Comparison of ENCODE assay signal across 9 cellular contexts in genomic region chr22:19663821-19664325, GRCh38. TPM values are rescaled to one million over a fixed set of nuclear protein-coding genes. Genes with fewer than 3 reads are reported as not detected.
DNase-seq lines count a peak whose midpoint lies in the region; ATAC-seq lines count a peak whose summit lies in the region.
"Had no signal": no experiment of that assay in that cellular context is flagged by ENCODE, and none has a peak within 500 bp of the region (broad histone marks: within the 10 kb centered on the region; RNA-seq: fewer than 3 reads in every experiment).

No MANE protein-coding gene starts in this region.

- H3K9me3 Mint-ChIP-seq in activated CD4-positive, alpha-beta memory T cell treated with anti-CD3 and anti-CD28 coated beads, Interleukin-2, amount 10 ng/mL, durations not matched to agents 7 days and 5 days, result no peaks in the 10 kb centered on the region

- CTCF ChIA-PET in activated CD4-positive, alpha-beta memory T cell treated with anti-CD3 and anti-CD28 coated beads, Interleukin-2, amount 10 ng/mL, durations not matched to agents 7 days and 5 days (lab: Charles Lee), result no interaction called here

- H3K27me3 ChIP-seq in MG63 (no peaks in the 10 kb centered on the region), adipocyte (replicated peaks; ENCODE audit: control insufficient read depth, insufficient read depth, low read length) (peaks cover 31% of the 10 kb centered on the region)

- no peak overlapping the region for H3K4me3 Mint-ChIP-seq in activated CD4-positive, alpha-beta memory T cell treated with anti-CD3 and anti-CD28 coated beads, Interleukin-2, amount 10 ng/mL, durations not matched to agents 7 days and 5 days

- H3K9me3 ChIP-seq in MG63, result no peaks in the 10 kb centered on the region
- no peaks in the 10 kb centered on the region for H3K9me3 ChIP-seq in adipocyte (ENCODE audit: control insufficient read depth, low read length)

- no peak overlapping the region for H3K27ac Mint-ChIP-seq in activated CD4-positive, alpha-beta memory T cell treated with anti-CD3 and anti-CD28 coated beads, Interleukin-2, amount 10 ng/mL, durations not matched to agents 7 days and 5 days

- no peaks in the 10 kb centered on the region for H3K36me3 Mint-ChIP-seq in activated CD4-positive, alpha-beta memory T cell treated with anti-CD3 and anti-CD28 coated beads, Interleukin-2, amount 10 ng/mL, durations not matched to agents 7 days and 5 days (ENCODE audit: low read depth)

- peaks cover 2% of the 10 kb centered on the region for H3K4me1 Mint-ChIP-seq in activated CD4-positive, alpha-beta memory T cell treated with anti-CD3 and anti-CD28 coated beads, Interleukin-2, amount 10 ng/mL, durations not matched to agents 7 days and 5 days

- peak; percentile 53 for DNase-seq in AG08395 (ENCODE audit: low spot score)
- peak; percentile 80 for DNase-seq in MG63
- DNase-seq in adipocyte (ENCODE audit: low read depth), result peak; percentile 44
- peak; percentile 47 for DNase-seq in iPS-NIHi11 (ENCODE audit: low spot score)
- DNase-seq in RKO (ENCODE audit: low spot score), result no peak
- no peak for DNase-seq in activated CD4-positive, alpha-beta memory T cell treated with anti-CD3 and anti-CD28 coated beads, Interleukin-2, amount 10 ng/mL, durations not matched to agents 7 days and 5 days
- DNase-seq: midbrain had no signal

- no peak for ATAC-seq in HG03442 (IDR thresholded peaks at IDR 0.05; ENCODE audit: unreplicated experiment)
- no peak for ATAC-seq in GM21367 (IDR thresholded peaks at IDR 0.05; ENCODE audit: unreplicated experiment)

- H3K4me1 ChIP-seq in adipocyte (ENCODE audit: control insufficient read depth, insufficient read depth, low read length), result peaks cover 14% of the 10 kb centered on the region

- peaks cover 4% of the 10 kb centered on the region for H3K27me3 Mint-ChIP-seq in activated CD4-positive, alpha-beta memory T cell treated with anti-CD3 and anti-CD28 coated beads, Interleukin-2, amount 10 ng/mL, durations not matched to agents 7 days and 5 days

- POLR2A ChIA-PET in activated CD4-positive, alpha-beta memory T cell treated with anti-CD3 and anti-CD28 coated beads, Interleukin-2, amount 10 ng/mL, durations not matched to agents 7 days and 5 days (lab: Charles Lee), result no interaction called here

- H3K36me3 ChIP-seq in MG63 (no peaks in the 10 kb centered on the region), adipocyte (ENCODE audit: control insufficient read depth, insufficient read depth, low read length, severe bottlenecking) (no peaks in the 10 kb centered on the region)

- H3K9ac ChIP-seq in adipocyte (ENCODE audit: low read length), result no peak overlapping the region

- H3K4me3 ChIP-seq in MG63 (no peak overlapping the region), adipocyte (ENCODE audit: low read length) (no peak overlapping the region)

RNA-seq across cellular contexts. Expression of gene SEPTIN5, which starts 50.4 kb away (rescaled TPM):
- total RNA-seq in MG63 (2014; rRNA removed; shearing (Covaris generic); ENCODE audit: low replicate concordance), result 18.9 and 30.7 TPM in 2 replicates
- total RNA-seq in activated CD4-positive, alpha-beta memory T cell treated with anti-CD3 and anti-CD28 coated beads, Interleukin-2, amount 10 ng/mL, durations not matched to agents 7 days and 5 days, result not detected

RNA-seq across cellular contexts. Expression of gene GP1BB, which starts 59.5 kb away (rescaled TPM):
- 3.5 and 15.9 TPM in 2 replicates for total RNA-seq in MG63 (2014; rRNA removed; shearing (Covaris generic); ENCODE audit: low replicate concordance)
- not detected for total RNA-seq in activated CD4-positive, alpha-beta memory T cell treated with anti-CD3 and anti-CD28 coated beads, Interleukin-2, amount 10 ng/mL, durations not matched to agents 7 days and 5 days

Comparison
In these comparisons a context has a peak if more than half of its experiments do, and no peak if none do; other contexts are left out.
1. DNase-seq: peak in AG08395 (single experiment), MG63 (single experiment), adipocyte (single experiment) and iPS-NIHi11 (single experiment); none in RKO (single experiment) and activated CD4-positive, alpha-beta memory T cell treated with anti-CD3 and anti-CD28 coated beads, Interleukin-2, amount 10 ng/mL, durations not matched to agents 7 days and 5 days (single experiment).
2. RNA of gene SEPTIN5, which starts 50.4 kb away (total RNA-seq): 18.9 to 30.7 TPM in MG63; not detected in activated CD4-positive, alpha-beta memory T cell treated with anti-CD3 and anti-CD28 coated beads, Interleukin-2, amount 10 ng/mL, durations not matched to agents 7 days and 5 days; every median in the first group is over 10 times any median in the second.